Comparison of ENCODE assay signal across 8 cellular contexts in genomic region chr9:136849038-136849959, GRCh38. TPM values are rescaled to one million over a fixed set of nuclear protein-coding genes. Genes with fewer than 3 reads are reported as not detected.
A peak's percentile ranks its signal among the peaks of the same experiment; 100 is the strongest.
DNase-seq lines count a peak whose midpoint lies in the region; ATAC-seq and TF ChIP-seq lines count a peak whose summit lies in the region.

Gene PHPT1, plus strand, starts transcription at chr9:136849409. Its CDS starts 22 bp downstream, at chr9:136849431.

- TF ChIP-seq CTCF in KMS-11 (conservative IDR thresholded peaks at IDR 0.05; ENCODE audit: low read depth, low read length) (no peak), Peyer's patch (IDR thresholded peaks at IDR 0.05) (peak in 1 of 6 experiments; percentile 35)

- peak in 1 of 2 donors; percentile 78 for TF ChIP-seq POLR2A in Peyer's patch (IDR thresholded peaks at IDR 0.05)

- WGBS in esophagus, 2 donors, result 1% methylated on average over 39 to 77 of the region's 77 CpGs

- DNase-seq in DMS53 treated with DMSO at 0.1 percent for 48 hours (lab: John Stamatoyannopoulos, UW; ENCODE audit: unreplicated experiment), result peak; percentile 98
- peak; percentile 98 to 99 (median 98) for DNase-seq in Peyer's patch
- peak; percentile 98 for DNase-seq in activated T-cell treated with anti-CD3 and anti-CD28 coated beads, Interleukin-2, amount 50 U/mL, for 48 hours
- DNase-seq in stimulated activated CD8-positive, alpha-beta memory T cell treated with anti-CD3 and anti-CD28 coated beads, Interleukin-7, amount 100 ng/mL, for 1 hour (ENCODE audit: low read depth in 2 of 2), result peak; percentile 87 to 88

- no peaks in the 10 kb centered on the region for H3K9me3 ChIP-seq in Peyer's patch
- peaks cover 0 to 7% of the 10 kb centered on the region in 2 donors for H3K9me3 ChIP-seq in esophagus (ENCODE audit: control insufficient read depth in 2 of 2, insufficient read depth in 1 of 2, low read depth in 1 of 2, low read length in 1 of 2)
- H3K9me3 ChIP-seq in mucosa of stomach (ENCODE audit: control insufficient read depth, low read length), result no peaks in the 10 kb centered on the region

- peak within 1 kb of the TSS; percentile 77 for H2AFZ ChIP-seq in KMS-11 (ENCODE audit: low read depth)

- H4K20me1 ChIP-seq in KMS-11 (ENCODE audit: insufficient read depth), result no peaks in the 10 kb centered on the region

- H3K9ac ChIP-seq in KMS-11, result peak within 1 kb of the TSS; percentile 55; the same call in 1 of the 2 replicates
- H3K9ac ChIP-seq in mucosa of stomach (ENCODE audit: low read length), result peak within 1 kb of the TSS; percentile 62

- H3K4me1 ChIP-seq in KMS-11 (ENCODE audit: low read depth, poor library complexity, severe bottlenecking) (peaks cover 2% of the 10 kb centered on the region), Peyer's patch (peaks cover 9 to 45% (median 23%) of the 10 kb centered on the region in 4 donors), esophagus (ENCODE audit: control insufficient read depth in 2 of 2, insufficient read depth in 2 of 2, low read length in 1 of 2) (peaks cover 4 to 35% of the 10 kb centered on the region in 2 donors), mucosa of stomach (ENCODE audit: control insufficient read depth, insufficient read depth, low read length) (peaks cover 28% of the 10 kb centered on the region)

- H3K27ac ChIP-seq in KMS-11, result peak within 1 kb of the TSS; percentile 44; the same call in 1 of the 2 replicates
- peak within 1 kb of the TSS; percentile 85 to 97 (median 92) for H3K27ac ChIP-seq in Peyer's patch
- H3K27ac ChIP-seq in esophagus (ENCODE audit: low read depth in 2 of 2, low read length in 1 of 2), result peak within 1 kb of the TSS; percentile 96 to 97

- peak within 1 kb of the TSS; percentile 85 for H3K4me2 ChIP-seq in KMS-11

- H3K79me2 ChIP-seq in KMS-11 (ENCODE audit: insufficient read depth, low read depth), result no peaks in the 10 kb centered on the region

- ATAC-seq in GM21737 (IDR thresholded peaks at IDR 0.05; ENCODE audit: unreplicated experiment), result peak; percentile 73

- no peak within 1 kb of the TSS for H3K4me3 ChIP-seq in KMS-11 (IDR thresholded peaks at IDR 0.05; ENCODE audit: insufficient read depth, low read depth, low read length)
- peak within 1 kb of the TSS; percentile 73 to 84 (median 78) for H3K4me3 ChIP-seq in Peyer's patch
- peak within 1 kb of the TSS; percentile 60 to 73 for H3K4me3 ChIP-seq in esophagus (ENCODE audit: low read depth in 1 of 2, low read length in 2 of 2)
- peak within 1 kb of the TSS; percentile 41 for H3K4me3 ChIP-seq in mucosa of stomach (ENCODE audit: low read length)

- H3K27me3 ChIP-seq in KMS-11 (ENCODE audit: insufficient read depth, low read depth) (no peaks in the 10 kb centered on the region), Peyer's patch (peaks cover 0 to 16% of the 10 kb centered on the region in 2 donors), esophagus (ENCODE audit: control insufficient read depth in 1 of 2, insufficient read depth in 2 of 2, low read length in 2 of 2) (no peaks in the 10 kb centered on the region), mucosa of stomach (ENCODE audit: control insufficient read depth, insufficient read depth, low read length) (peaks cover 28% of the 10 kb centered on the region)

- H3K36me3 ChIP-seq in KMS-11 (ENCODE audit: insufficient read depth), result no peaks in the 10 kb centered on the region
- peaks cover 0 to 11% (median 0%) of the 10 kb centered on the region in 3 donors for H3K36me3 ChIP-seq in Peyer's patch
- peaks cover 0 to 4% of the 10 kb centered on the region in 2 donors for H3K36me3 ChIP-seq in esophagus (ENCODE audit: control insufficient read depth in 2 of 2, insufficient read depth in 2 of 2, low read length in 1 of 2)
- H3K36me3 ChIP-seq in mucosa of stomach (ENCODE audit: control insufficient read depth, insufficient read depth, low read length), result no peaks in the 10 kb centered on the region

RNA-seq across cellular contexts. Expression of gene PHPT1, which starts in this region (rescaled TPM):
- 100 to 1,000 TPM in 2 of 4 donors, 10 to 100 TPM in 2; 66.0 to 120 (median 96.5) TPM for total RNA-seq in Peyer's patch
- polyA plus RNA-seq in esophagus, result 100 to 1,000 TPM in 1 of 2 donors, 10 to 100 TPM in 1; 83.1 to 101 TPM

Comparison
In these comparisons a context has a peak if more than half of its experiments do, and no peak if none do; other contexts are left out.
1. H3K27ac ChIP-seq: peak in every context shown above with its lines; median percentile 96 in esophagus; 92 in Peyer's patch; 44 in KMS-11.